26 cellular contexts compared by ENCODE assay signal in the genomic region with DNA sequence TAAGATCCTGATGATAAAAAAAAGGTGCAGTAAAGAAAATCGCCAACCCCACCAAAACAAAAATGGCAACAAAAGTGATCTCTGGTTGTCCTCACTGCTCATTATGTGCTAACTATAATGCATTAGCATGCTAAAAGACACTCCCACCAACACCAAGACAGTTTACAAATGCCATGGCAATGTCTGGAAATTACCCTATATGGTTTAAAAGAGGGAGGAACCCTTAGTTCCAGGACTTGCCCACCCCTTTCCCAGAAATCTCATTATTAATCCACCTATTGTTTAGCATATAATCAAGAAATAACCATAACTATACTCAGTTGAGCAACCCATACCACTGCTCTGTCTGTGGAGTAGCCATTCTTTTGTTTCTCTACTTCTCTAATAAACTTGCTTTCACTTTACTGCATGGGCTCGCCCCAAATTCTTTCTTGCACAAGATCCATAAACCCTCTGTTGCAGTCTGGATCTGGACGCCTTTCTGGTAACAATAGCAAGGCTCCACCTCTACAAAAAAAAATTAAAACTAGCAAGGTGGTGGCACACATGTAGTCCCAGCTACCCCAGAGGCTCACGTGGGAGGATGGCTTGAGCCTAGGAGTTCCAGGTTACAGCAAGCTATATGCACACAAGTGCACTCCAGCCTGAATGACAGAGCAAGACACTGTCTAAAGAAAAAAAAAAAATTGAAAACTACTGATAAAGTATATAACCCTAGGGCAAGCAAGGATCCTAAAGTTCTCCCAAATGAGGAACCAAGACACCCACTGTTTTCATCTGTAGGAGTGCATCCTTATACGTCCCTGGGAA.
A peak's percentile ranks its signal among the peaks of the same experiment; 100 is the strongest.
DNase-seq lines count a peak whose midpoint lies in the region; ATAC-seq, FAIRE-seq and TF ChIP-seq lines count a peak whose summit lies in the region.
"Had no signal": no experiment of that assay in that cellular context is flagged by ENCODE, and none has a peak within 500 bp of the region (broad histone marks: within the 10 kb centered on the region; RNA-seq: fewer than 3 reads in every experiment).

No MANE protein-coding gene starts in this region.

- H3K27me3 Mint-ChIP-seq in GM23338 (ENCODE audit: insufficient read depth, low read depth, poor library complexity), result peaks cover 2% of the 10 kb centered on the region
- H3K27me3 Mint-ChIP-seq in naive thymus-derived CD8-positive, alpha-beta T cell, result peaks cover 0 to 1% (median 0%) of the 10 kb centered on the region in 5 donors
- H3K27me3 Mint-ChIP-seq: activated naive CD4-positive, alpha-beta T cell treated with anti-CD3 and anti-CD28 coated beads, Interleukin-2, amount 10 ng/mL, durations not matched to agents 7 days and 5 days had no signal

- FAIRE-seq in GM12878 (lab: Jason Lieb, UNC) (no peak), small intestine (lab: Jason Lieb, UNC) (no peak)

- H3K4me2 ChIP-seq in GM23338 (no peak overlapping the region), GM12878 (ENCODE audit: control insufficient read depth, insufficient read depth) (no peak overlapping the region)
- H3K4me2 ChIP-seq: smooth muscle cell had no signal

- peaks cover 17% of the 10 kb centered on the region for H3K36me3 Mint-ChIP-seq in GM23338 (ENCODE audit: low read depth)
- H3K36me3 Mint-ChIP-seq in naive thymus-derived CD8-positive, alpha-beta T cell, result peaks cover 0 to 6% (median 0%) of the 10 kb centered on the region in 3 donors
- H3K36me3 Mint-ChIP-seq: activated naive CD4-positive, alpha-beta T cell treated with anti-CD3 and anti-CD28 coated beads, Interleukin-2, amount 10 ng/mL, durations not matched to agents 7 days and 5 days had no signal

- TF ChIP-seq CTCF in GM23338 (conservative IDR thresholded peaks at IDR 0.05; ENCODE audit: low read depth in 2 of 2) (no peak), NB4 (IDR thresholded peaks at IDR 0.05; ENCODE audit: low read depth, low read length) (no peak), GM12878 (IDR thresholded peaks at IDR 0.05 in 2 of 3, conservative IDR thresholded peaks at IDR 0.05 in 1 of 3; ENCODE audit: control insufficient read depth in 2 of 3, extremely low read depth in 1 of 3, insufficient read depth in 1 of 3, low read depth in 3 of 3, low read length in 3 of 3) (no peak), tibial nerve (IDR thresholded peaks at IDR 0.05) (no peak)

- H3K27ac ChIP-seq in GM23338 (ENCODE audit: low read depth) (peak overlapping the region; percentile 76; the same call in 1 of the 2 replicates), GM12878 (ENCODE audit: control insufficient read depth, insufficient read depth) (no peak overlapping the region), small intestine (ENCODE audit: low read depth in 1 of 2, low read length in 1 of 2) (no peak overlapping the region), tibial nerve (no peak overlapping the region)
- H3K27ac ChIP-seq: BLaER1 treated with 17β-estradiol and CSF1 and Interleukin-3, amounts not matched to agents 10 nM and 100 nM; brain microvascular endothelial cell; parathyroid adenoma; transverse colon had no signal

- H3K79me2 ChIP-seq in GM23338 (replicated peaks; ENCODE audit: insufficient read depth), result no peaks in the 10 kb centered on the region; the same call in none of the 2 replicates
- H3K79me2 ChIP-seq in GM12878 (ENCODE audit: control insufficient read depth, insufficient read depth, low read length), result no peaks in the 10 kb centered on the region
- H3K79me2 ChIP-seq: parathyroid adenoma had no signal

- in situ Hi-C loops in GM12878 (cut with MboI), result no loop called here

- RAD21 ChIA-PET in GM12878 (lab: Charles Lee; ENCODE audit: unreplicated experiment), result interaction anchor here (0.8 kb wide), 1 partner anchor 146 kb away, joined by 3 read pairs; no protein-coding TSS in a partner anchor

- H3K9me3 ChIP-seq in GM12878 (replicated peaks; ENCODE audit: control insufficient read depth, insufficient read depth, low read length), result no peaks in the 10 kb centered on the region
- H3K9me3 ChIP-seq in small intestine (ENCODE audit: control insufficient read depth, low read depth), result no peaks in the 10 kb centered on the region
- H3K9me3 ChIP-seq in tibial nerve, result peaks cover 0 to 12% (median 0%) of the 10 kb centered on the region in 4 donors

- H3K9me3 Mint-ChIP-seq in GM23338, result peaks cover 11% of the 10 kb centered on the region; the same call in 2 of the 3 replicates
- H3K9me3 Mint-ChIP-seq in naive thymus-derived CD8-positive, alpha-beta T cell, result peaks cover 0 to 9% (median 4%) of the 10 kb centered on the region in 9 donors

- CTCF ChIA-PET in GM12878 (lab: Yijun Ruan, JAX), result no interaction called here

- BruUV-seq in GM12878 (replicated peaks; lab: Mats Ljungman, UMichigan), result no TSS peak

- peaks cover 36% of the 10 kb centered on the region for H3K4me1 Mint-ChIP-seq in GM23338
- H3K4me1 Mint-ChIP-seq in naive thymus-derived CD8-positive, alpha-beta T cell, result no peaks in the 10 kb centered on the region
- H3K4me1 Mint-ChIP-seq: activated naive CD4-positive, alpha-beta T cell treated with anti-CD3 and anti-CD28 coated beads, Interleukin-2, amount 10 ng/mL, durations not matched to agents 7 days and 5 days had no signal

- no peak for TF ChIP-seq EP300 in GM12878 (IDR thresholded peaks at IDR 0.05; ENCODE audit: borderline replicate concordance in 1 of 2, control insufficient read depth in 1 of 2, low read depth in 2 of 2, low read length in 2 of 2)
- TF ChIP-seq EP300 in tibial nerve (IDR thresholded peaks at IDR 0.05), result no peak

- H3K9ac ChIP-seq in GM12878 (ENCODE audit: control insufficient read depth, insufficient read depth, low read length), result no peak overlapping the region
- H3K9ac ChIP-seq: BLaER1 treated with 17β-estradiol and CSF1 and Interleukin-3, amounts not matched to agents 10 nM and 100 nM; parathyroid adenoma had no signal

- H3K4me1 ChIP-seq in GM23338 (ENCODE audit: insufficient read depth) (peaks cover 46% of the 10 kb centered on the region), GM12878 (ENCODE audit: control insufficient read depth, insufficient read depth, low read length) (no peaks in the 10 kb centered on the region), small intestine (ENCODE audit: control insufficient read depth in 2 of 2, insufficient read depth in 1 of 2, low read depth in 1 of 2, low read length in 1 of 2) (no peaks in the 10 kb centered on the region), tibial nerve (no peaks in the 10 kb centered on the region)

- peak overlapping the region; percentile 56; the same call in 1 of the 2 replicates for H3K27ac Mint-ChIP-seq in GM23338
- H3K27ac Mint-ChIP-seq in naive thymus-derived CD8-positive, alpha-beta T cell, result no peak overlapping the region
- H3K27ac Mint-ChIP-seq: activated naive CD4-positive, alpha-beta T cell treated with anti-CD3 and anti-CD28 coated beads, Interleukin-2, amount 10 ng/mL, durations not matched to agents 7 days and 5 days had no signal

- no peaks in the 10 kb centered on the region for H3K9me2 ChIP-seq in GM23338 (ENCODE audit: insufficient read depth)

- H2AFZ ChIP-seq in GM23338 (no peak overlapping the region), GM12878 (ENCODE audit: control insufficient read depth, low read depth, low read length) (no peak overlapping the region)
- H2AFZ ChIP-seq: parathyroid adenoma had no signal

- H3K4me3 ChIP-seq in GM23338, result no peak overlapping the region
- peak overlapping the region; percentile 43 for H3K4me3 ChIP-seq in NB4 (ENCODE audit: low read depth, low read length)
- no peak overlapping the region for H3K4me3 ChIP-seq in GM12878
- H3K4me3 ChIP-seq in small intestine (ENCODE audit: low read depth in 1 of 2, low read length in 2 of 2), result no peak overlapping the region
- H3K4me3 ChIP-seq in tibial nerve, result no peak overlapping the region
- H3K4me3 ChIP-seq: BLaER1 treated with 17β-estradiol and CSF1 and Interleukin-3, amounts not matched to agents 10 nM and 100 nM; lung; smooth muscle cell; transverse colon had no signal

- POLR2A ChIA-PET in GM12878 (lab: Charles Lee), result no interaction called here
- POLR2A ChIA-PET in naive thymus-derived CD8-positive, alpha-beta T cell (lab: Charles Lee), result no interaction called here

- no peak overlapping the region for H3K4me3 Mint-ChIP-seq in GM23338
- no peak overlapping the region for H3K4me3 Mint-ChIP-seq in naive thymus-derived CD8-positive, alpha-beta T cell
- H3K4me3 Mint-ChIP-seq: activated naive CD4-positive, alpha-beta T cell treated with anti-CD3 and anti-CD28 coated beads, Interleukin-2, amount 10 ng/mL, durations not matched to agents 7 days and 5 days; neural crest cell had no signal

- no peak for ATAC-seq in GM23338
- no peak for ATAC-seq in GM12878
- ATAC-seq in naive thymus-derived CD8-positive, alpha-beta T cell, result no peak
- ATAC-seq: activated CD4-positive, CD25-positive, alpha-beta regulatory T cell treated with anti-CD3 and anti-CD28 coated beads, Interleukin-2, amount 50 U/mL, for 24 hours had no signal

- H4K20me1 ChIP-seq in GM23338 (replicated peaks; ENCODE audit: insufficient read depth), result no peaks in the 10 kb centered on the region
- no peaks in the 10 kb centered on the region for H4K20me1 ChIP-seq in GM12878 (ENCODE audit: control insufficient read depth, insufficient read depth)
- H4K20me1 ChIP-seq: BLaER1 treated with 17β-estradiol and CSF1 and Interleukin-3, amounts not matched to agents 10 nM and 100 nM had no signal

- H3K27me3 ChIP-seq in GM23338 (ENCODE audit: insufficient read depth), result no peaks in the 10 kb centered on the region
- no peaks in the 10 kb centered on the region for H3K27me3 ChIP-seq in GM12878 (replicated peaks in 1 of 2; ENCODE audit: control insufficient read depth in 2 of 2, insufficient read depth in 2 of 2, low read length in 1 of 2)
- no peaks in the 10 kb centered on the region for H3K27me3 ChIP-seq in small intestine (ENCODE audit: control insufficient read depth in 2 of 2, insufficient read depth in 2 of 2, low read length in 2 of 2)
- H3K27me3 ChIP-seq in tibial nerve, result no peaks in the 10 kb centered on the region
- H3K27me3 ChIP-seq: BLaER1 treated with 17β-estradiol and CSF1 and Interleukin-3, amounts not matched to agents 10 nM and 100 nM; brain microvascular endothelial cell; transverse colon had no signal

- H3K36me3 ChIP-seq in GM23338 (ENCODE audit: insufficient read depth), result no peaks in the 10 kb centered on the region
- no peaks in the 10 kb centered on the region for H3K36me3 ChIP-seq in GM12878 (ENCODE audit: control insufficient read depth in 2 of 2, insufficient read depth in 2 of 2, low read length in 1 of 2)
- H3K36me3 ChIP-seq in small intestine (ENCODE audit: control insufficient read depth in 2 of 2, insufficient read depth in 2 of 2, low read length in 2 of 2), result no peaks in the 10 kb centered on the region
- H3K36me3 ChIP-seq in tibial nerve, result no peaks in the 10 kb centered on the region
- H3K36me3 ChIP-seq: BLaER1 treated with 17β-estradiol and CSF1 and Interleukin-3, amounts not matched to agents 10 nM and 100 nM; brain microvascular endothelial cell; transverse colon had no signal

- no peak for TF ChIP-seq RAD21 in GM12878 (IDR thresholded peaks at IDR 0.05; ENCODE audit: insufficient read depth, low read depth, low read length)

- DNase-seq in GM23338 (ENCODE audit: low spot score) (no peak), NB4 (ENCODE audit: low read depth) (peak; percentile 89), GM12878 (ENCODE audit: low read depth, low spot score) (no peak), small intestine (peak; percentile 24), tibial nerve (ENCODE audit: low spot score in 2 of 2) (no peak), COLO829 (ENCODE audit: low spot score) (no peak)
- no peak for DNase-seq in naive thymus-derived CD8-positive, alpha-beta T cell
- DNase-seq: activated CD4-positive, alpha-beta T cell treated with anti-CD3 and anti-CD28 coated beads, Interleukin-2, amount 50 U/mL, for 48 hours; activated CD8-positive, alpha-beta memory T cell treated with anti-CD3 and anti-CD28 coated beads, Interleukin-2, amount 50 U/mL, for 4 hours; activated naive CD4-positive, alpha-beta T cell treated with anti-CD3 and anti-CD28 coated beads, Interleukin-2, amount 10 ng/mL, durations not matched to agents 7 days and 5 days; brain microvascular endothelial cell; DND-41; effector CD4-positive, alpha-beta T cell; head of caudate nucleus; NCI-H1694; NCI-H446 treated with DMSO at 0.1 percent for 48 hours; NCI-H82; SHP77; stimulated activated CD4-positive, alpha-beta T cell treated with anti-CD3 and anti-CD28 coated beads, Interleukin-2, amount 100 ng/mL, for 24 hours; transverse colon had no signal

- TF ChIP-seq POLR2A in NB4 (IDR thresholded peaks at IDR 0.05; ENCODE audit: extremely low read depth, insufficient read length) (peak; percentile 66), GM12878 (IDR thresholded peaks at IDR 0.05; ENCODE audit: low read depth, low read length) (no peak), tibial nerve (IDR thresholded peaks at IDR 0.05) (no peak)

- SMC1A ChIA-PET in GM12878 (lab: Charles Lee; ENCODE audit: uncharacterized antibody, unreplicated experiment), result interaction anchor here (1.1 kb wide), 1 partner anchor 181 kb away, joined by 3 read pairs; no protein-coding TSS in a partner anchor

- H3F3A ChIP-seq in GM23338 (replicated peaks; ENCODE audit: low read depth), result 0 out of 2 replicates have a peak, but pooled peaks cover 3% of the 10 kb centered on the region

- intact Hi-C loops in GM12878 (cut with micrococcal nuclease; ENCODE audit: unreplicated experiment), result no loop called here

- 63% methylated on average over 5 of the region's 5 CpGs for WGBS in GM12878 (ENCODE audit: insufficient coverage, insufficient replicate concordance, low lambda C conversion rate, missing lambda C conversion rate)
- WGBS in small intestine, 3 donors, result 32 to 75% (median 51%) methylated on average over 5 of the region's 5 CpGs
- 77 to 80% methylated on average over 5 of the region's 5 CpGs for WGBS in tibial nerve, 2 donors

Comparison
In these comparisons a context has a peak if more than half of its experiments do, and no peak if none do; other contexts are left out.
1. DNase-seq: peak in NB4 (single experiment) and small intestine (single experiment); none in GM23338 (single experiment), GM12878 (single experiment), tibial nerve (0 of 2), COLO829 (single experiment) and naive thymus-derived CD8-positive, alpha-beta T cell (0 of 10).